In genomic region chr15:25787855-25788521, GRCh38 we compare ENCODE assay signal across 1 cellular context.
TF ChIP-seq lines count a peak whose summit lies in the region.

No MANE protein-coding gene starts in this region.

TF ChIP-seq in HepG2, 621 proteins besides CTCF, POLR2A, EP300 and RAD21 (continued from another document and continues in another):
- peak; percentile 36; the same call in 1 of the 2 replicates for TF ChIP-seq ARID5B (CRISPR knock-in tag; IDR thresholded peaks at IDR 0.05)
- no peak for TF ChIP-seq SMARCE1 (IDR thresholded peaks at IDR 0.05; ENCODE audit: borderline replicate concordance)
- TF ChIP-seq LCORL (IDR thresholded peaks at IDR 0.05), result no peak
- TF ChIP-seq LCORL (CRISPR knock-in tag; IDR thresholded peaks at IDR 0.05), result no peak
- no peak for TF ChIP-seq ATAD3A (CRISPR knock-in tag; IDR thresholded peaks at IDR 0.05)
- TF ChIP-seq SP140L (CRISPR knock-in tag; IDR thresholded peaks at IDR 0.05; ENCODE audit: borderline replicate concordance), result no peak
- TF ChIP-seq CBFB (CRISPR knock-in tag; IDR thresholded peaks at IDR 0.05), result no peak
- no peak for TF ChIP-seq NCOR1 (IDR thresholded peaks at IDR 0.05; ENCODE audit: borderline replicate concordance, low read length)
- TF ChIP-seq ATF3 (CRISPR knock-in tag; IDR thresholded peaks at IDR 0.05), result peak; percentile 73; the same call in 1 of the 2 replicates
- TF ChIP-seq ESRRA (CRISPR knock-in tag; IDR thresholded peaks at IDR 0.05; ENCODE audit: low read depth), result no peak
- TF ChIP-seq, protein P1, sequence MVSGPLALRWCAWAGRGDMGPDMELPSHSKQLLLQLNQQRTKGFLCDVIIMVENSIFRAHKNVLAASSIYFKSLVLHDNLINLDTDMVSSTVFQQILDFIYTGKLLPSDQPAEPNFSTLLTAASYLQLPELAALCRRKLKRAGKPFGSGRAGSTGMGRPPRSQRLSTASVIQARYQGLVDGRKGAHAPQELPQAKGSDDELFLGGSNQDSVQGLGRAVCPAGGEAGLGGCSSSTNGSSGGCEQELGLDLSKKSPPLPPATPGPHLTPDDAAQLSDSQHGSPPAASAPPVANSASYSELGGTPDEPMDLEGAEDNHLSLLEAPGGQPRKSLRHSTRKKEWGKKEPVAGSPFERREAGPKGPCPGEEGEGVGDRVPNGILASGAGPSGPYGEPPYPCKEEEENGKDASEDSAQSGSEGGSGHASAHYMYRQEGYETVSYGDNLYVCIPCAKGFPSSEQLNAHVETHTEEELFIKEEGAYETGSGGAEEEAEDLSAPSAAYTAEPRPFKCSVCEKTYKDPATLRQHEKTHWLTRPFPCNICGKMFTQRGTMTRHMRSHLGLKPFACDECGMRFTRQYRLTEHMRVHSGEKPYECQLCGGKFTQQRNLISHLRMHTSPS (CRISPR knock-in tag; IDR thresholded peaks at IDR 0.05; ENCODE audit: low read depth), result no peak
- no peak for TF ChIP-seq SP4 (CRISPR knock-in tag; IDR thresholded peaks at IDR 0.05)
- TF ChIP-seq ZNF224 (CRISPR knock-in tag; IDR thresholded peaks at IDR 0.05), result no peak
- TF ChIP-seq ZMYM4 (CRISPR knock-in tag; IDR thresholded peaks at IDR 0.05), result no peak
- TF ChIP-seq ZNF468 (CRISPR knock-in tag; IDR thresholded peaks at IDR 0.05), result no peak
- no peak for TF ChIP-seq ATRX (CRISPR knock-in tag; IDR thresholded peaks at IDR 0.05; ENCODE audit: borderline replicate concordance)
- TF ChIP-seq ZNF562 (CRISPR knock-in tag; IDR thresholded peaks at IDR 0.05; ENCODE audit: borderline replicate concordance), result no peak
- TF ChIP-seq POGK (CRISPR knock-in tag; conservative IDR thresholded peaks at IDR 0.05), result no peak
- no peak for TF ChIP-seq ELK4 (CRISPR knock-in tag; IDR thresholded peaks at IDR 0.05; ENCODE audit: borderline replicate concordance)
- TF ChIP-seq ZNF569 (CRISPR knock-in tag; IDR thresholded peaks at IDR 0.05; ENCODE audit: borderline replicate concordance), result no peak
- no peak for TF ChIP-seq GATAD1 (CRISPR knock-in tag; IDR thresholded peaks at IDR 0.05)
- no peak for TF ChIP-seq ARNT2 (CRISPR knock-in tag; IDR thresholded peaks at IDR 0.05; ENCODE audit: low read depth)
- no peak for TF ChIP-seq SYNCRIP (IDR thresholded peaks at IDR 0.05; ENCODE audit: insufficient read depth, low read depth, low read length)
- TF ChIP-seq ZNF264 (CRISPR knock-in tag; IDR thresholded peaks at IDR 0.05), result no peak
- no peak for TF ChIP-seq ZNF333 (CRISPR knock-in tag; IDR thresholded peaks at IDR 0.05; ENCODE audit: borderline replicate concordance)
- TF ChIP-seq SNAPC2 (CRISPR knock-in tag; IDR thresholded peaks at IDR 0.05), result no peak
- TF ChIP-seq EHMT2 (IDR thresholded peaks at IDR 0.05; ENCODE audit: borderline replicate concordance, low read depth, low read length), result no peak
- no peak for TF ChIP-seq TCF7 (IDR thresholded peaks at IDR 0.05; ENCODE audit: low read depth)
- TF ChIP-seq GFI1 (CRISPR knock-in tag; IDR thresholded peaks at IDR 0.05; ENCODE audit: borderline replicate concordance), result no peak
- TF ChIP-seq, protein P2, sequence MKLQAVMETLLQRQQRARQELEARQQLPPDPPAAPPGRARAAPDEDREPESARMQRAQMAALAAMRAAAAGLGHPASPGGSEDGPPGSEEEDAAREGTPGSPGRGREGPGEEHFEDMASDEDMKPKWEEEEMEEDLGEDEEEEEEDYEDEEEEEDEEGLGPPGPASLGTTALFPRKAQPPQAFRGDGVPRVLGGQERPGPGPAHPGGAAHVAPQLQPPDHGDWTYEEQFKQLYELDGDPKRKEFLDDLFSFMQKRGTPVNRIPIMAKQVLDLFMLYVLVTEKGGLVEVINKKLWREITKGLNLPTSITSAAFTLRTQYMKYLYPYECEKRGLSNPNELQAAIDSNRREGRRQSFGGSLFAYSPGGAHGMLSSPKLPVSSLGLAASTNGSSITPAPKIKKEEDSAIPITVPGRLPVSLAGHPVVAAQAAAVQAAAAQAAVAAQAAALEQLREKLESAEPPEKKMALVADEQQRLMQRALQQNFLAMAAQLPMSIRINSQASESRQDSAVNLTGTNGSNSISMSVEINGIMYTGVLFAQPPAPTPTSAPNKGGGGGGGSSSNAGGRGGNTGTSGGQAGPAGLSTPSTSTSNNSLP (IDR thresholded peaks at IDR 0.05; ENCODE audit: low read depth, low read length), result no peak
- TF ChIP-seq POLR2AphosphoS2 (IDR thresholded peaks at IDR 0.05; ENCODE audit: low read depth, low read length), result no peak
- TF ChIP-seq ZNF879 (CRISPR knock-in tag; IDR thresholded peaks at IDR 0.05), result no peak
- TF ChIP-seq ZNF761 (CRISPR knock-in tag; conservative IDR thresholded peaks at IDR 0.05), result no peak
- no peak for TF ChIP-seq DNMT3B (CRISPR knock-in tag; conservative IDR thresholded peaks at IDR 0.05)
- TF ChIP-seq, protein P3, sequence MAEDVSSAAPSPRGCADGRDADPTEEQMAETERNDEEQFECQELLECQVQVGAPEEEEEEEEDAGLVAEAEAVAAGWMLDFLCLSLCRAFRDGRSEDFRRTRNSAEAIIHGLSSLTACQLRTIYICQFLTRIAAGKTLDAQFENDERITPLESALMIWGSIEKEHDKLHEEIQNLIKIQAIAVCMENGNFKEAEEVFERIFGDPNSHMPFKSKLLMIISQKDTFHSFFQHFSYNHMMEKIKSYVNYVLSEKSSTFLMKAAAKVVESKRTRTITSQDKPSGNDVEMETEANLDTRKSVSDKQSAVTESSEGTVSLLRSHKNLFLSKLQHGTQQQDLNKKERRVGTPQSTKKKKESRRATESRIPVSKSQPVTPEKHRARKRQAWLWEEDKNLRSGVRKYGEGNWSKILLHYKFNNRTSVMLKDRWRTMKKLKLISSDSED (CRISPR knock-in tag; IDR thresholded peaks at IDR 0.05), result no peak
- no peak for TF ChIP-seq ZMYM2 (CRISPR knock-in tag; IDR thresholded peaks at IDR 0.05)
- TF ChIP-seq ZNF614 (CRISPR knock-in tag; IDR thresholded peaks at IDR 0.05; ENCODE audit: borderline replicate concordance), result no peak
- TF ChIP-seq, protein P4, sequence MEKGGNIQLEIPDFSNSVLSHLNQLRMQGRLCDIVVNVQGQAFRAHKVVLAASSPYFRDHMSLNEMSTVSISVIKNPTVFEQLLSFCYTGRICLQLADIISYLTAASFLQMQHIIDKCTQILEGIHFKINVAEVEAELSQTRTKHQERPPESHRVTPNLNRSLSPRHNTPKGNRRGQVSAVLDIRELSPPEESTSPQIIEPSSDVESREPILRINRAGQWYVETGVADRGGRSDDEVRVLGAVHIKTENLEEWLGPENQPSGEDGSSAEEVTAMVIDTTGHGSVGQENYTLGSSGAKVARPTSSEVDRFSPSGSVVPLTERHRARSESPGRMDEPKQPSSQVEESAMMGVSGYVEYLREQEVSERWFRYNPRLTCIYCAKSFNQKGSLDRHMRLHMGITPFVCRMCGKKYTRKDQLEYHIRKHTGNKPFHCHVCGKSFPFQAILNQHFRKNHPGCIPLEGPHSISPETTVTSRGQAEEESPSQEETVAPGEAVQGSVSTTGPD (CRISPR knock-in tag; IDR thresholded peaks at IDR 0.05), result no peak
- no peak for TF ChIP-seq ZXDC (CRISPR knock-in tag; IDR thresholded peaks at IDR 0.05)
- no peak for TF ChIP-seq SMYD3 (CRISPR knock-in tag; IDR thresholded peaks at IDR 0.05)
- TF ChIP-seq NONO (IDR thresholded peaks at IDR 0.05), result no peak
- TF ChIP-seq NONO (CRISPR knock-in tag; conservative IDR thresholded peaks at IDR 0.05), result no peak
- no peak for TF ChIP-seq MIER3 (CRISPR knock-in tag; IDR thresholded peaks at IDR 0.05; ENCODE audit: borderline replicate concordance)
- no peak for TF ChIP-seq KLF11 (CRISPR knock-in tag; IDR thresholded peaks at IDR 0.05)
- TF ChIP-seq, protein P5, sequence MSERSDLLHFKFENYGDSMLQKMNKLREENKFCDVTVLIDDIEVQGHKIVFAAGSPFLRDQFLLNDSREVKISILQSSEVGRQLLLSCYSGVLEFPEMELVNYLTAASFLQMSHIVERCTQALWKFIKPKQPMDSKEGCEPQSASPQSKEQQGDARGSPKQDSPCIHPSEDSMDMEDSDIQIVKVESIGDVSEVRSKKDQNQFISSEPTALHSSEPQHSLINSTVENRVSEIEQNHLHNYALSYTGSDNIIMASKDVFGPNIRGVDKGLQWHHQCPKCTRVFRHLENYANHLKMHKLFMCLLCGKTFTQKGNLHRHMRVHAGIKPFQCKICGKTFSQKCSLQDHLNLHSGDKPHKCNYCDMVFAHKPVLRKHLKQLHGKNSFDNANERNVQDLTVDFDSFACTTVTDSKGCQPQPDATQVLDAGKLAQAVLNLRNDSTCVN (CRISPR knock-in tag; IDR thresholded peaks at IDR 0.05; ENCODE audit: borderline replicate concordance), result no peak
- TF ChIP-seq DR1 (CRISPR knock-in tag; IDR thresholded peaks at IDR 0.05), result no peak
- TF ChIP-seq JUN (CRISPR knock-in tag; IDR thresholded peaks at IDR 0.05), result 0 out of 2 replicates have a peak, but pooled peaks have one; percentile 53
- no peak for TF ChIP-seq ZNF564 (CRISPR knock-in tag; IDR thresholded peaks at IDR 0.05)
- TF ChIP-seq, protein P6, sequence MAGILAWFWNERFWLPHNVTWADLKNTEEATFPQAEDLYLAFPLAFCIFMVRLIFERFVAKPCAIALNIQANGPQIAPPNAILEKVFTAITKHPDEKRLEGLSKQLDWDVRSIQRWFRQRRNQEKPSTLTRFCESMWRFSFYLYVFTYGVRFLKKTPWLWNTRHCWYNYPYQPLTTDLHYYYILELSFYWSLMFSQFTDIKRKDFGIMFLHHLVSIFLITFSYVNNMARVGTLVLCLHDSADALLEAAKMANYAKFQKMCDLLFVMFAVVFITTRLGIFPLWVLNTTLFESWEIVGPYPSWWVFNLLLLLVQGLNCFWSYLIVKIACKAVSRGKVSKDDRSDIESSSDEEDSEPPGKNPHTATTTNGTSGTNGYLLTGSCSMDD (CRISPR knock-in tag; IDR thresholded peaks at IDR 0.05), result no peak
- TF ChIP-seq ZNF557 (CRISPR knock-in tag; IDR thresholded peaks at IDR 0.05), result no peak
- no peak for TF ChIP-seq RELA (CRISPR knock-in tag; IDR thresholded peaks at IDR 0.05)
- no peak for TF ChIP-seq TAF1 (CRISPR knock-in tag; IDR thresholded peaks at IDR 0.05)
- no peak for TF ChIP-seq STAG1 (CRISPR knock-in tag; IDR thresholded peaks at IDR 0.05)
- TF ChIP-seq SRSF1 (optimal IDR thresholded peaks at IDR 0.05; ENCODE audit: low read depth, low read length), result no peak
